16 cellular contexts compared by ENCODE assay signal in genomic region chr13:40534456-40534855, GRCh38.
"Had no signal": no experiment of that assay in that cellular context is flagged by ENCODE, and none has a peak within 500 bp of the region (broad histone marks: within the 10 kb centered on the region; RNA-seq: fewer than 3 reads in every experiment).

No MANE protein-coding gene starts in this region.

- H3K27ac ChIP-seq: left lung, right atrium auricular region had no signal

- DNase-seq: activated CD4-positive, alpha-beta memory T cell treated with anti-CD3 and anti-CD28 coated beads for 36 hours; activated CD4-positive, alpha-beta T cell treated with anti-CD3 and anti-CD28 coated beads for 36 hours; activated naive CD4-positive, alpha-beta T cell treated with anti-CD3 and anti-CD28 coated beads, Interleukin-2, amount 10 ng/mL, durations not matched to agents 7 days and 5 days; activated naive CD8-positive, alpha-beta T cell treated with anti-CD3 and anti-CD28 coated beads, Interleukin-2, amount 50 U/mL, for 24 hours; activated T-cell treated with anti-CD3 and anti-CD28 coated beads, Interleukin-2, amount 50 U/mL, for 24 hours; aorta; effector CD8-positive, alpha-beta T cell; kidney; left lung; occipital lobe; T-helper 17 cell had no signal

- H3K27me3 Mint-ChIP-seq: activated CD4-positive, alpha-beta memory T cell treated with anti-CD3 and anti-CD28 coated beads for 36 hours; activated CD4-positive, alpha-beta T cell treated with anti-CD3 and anti-CD28 coated beads for 36 hours; activated naive CD4-positive, alpha-beta T cell treated with anti-CD3 and anti-CD28 coated beads, Interleukin-2, amount 10 ng/mL, durations not matched to agents 7 days and 5 days; activated naive CD8-positive, alpha-beta T cell treated with anti-CD3 and anti-CD28 coated beads, Interleukin-2, amount 50 U/mL, for 24 hours; activated T-cell treated with anti-CD3 and anti-CD28 coated beads, Interleukin-2, amount 50 U/mL, for 24 hours; progenitor cell of endocrine pancreas; stimulated activated naive CD8-positive, alpha-beta T cell treated with anti-CD3 and anti-CD28 coated beads, Interleukin-15, Interleukin-2, amounts not matched to agents 100 ng/mL and 50 ng/mL, for 24 hours; T-helper 17 cell; type B pancreatic cell had no signal

- H3K36me3 ChIP-seq: breast epithelium, left lung, right atrium auricular region had no signal

- H3K27ac Mint-ChIP-seq: activated CD4-positive, alpha-beta memory T cell treated with anti-CD3 and anti-CD28 coated beads for 36 hours; activated CD4-positive, alpha-beta T cell treated with anti-CD3 and anti-CD28 coated beads for 36 hours; activated naive CD4-positive, alpha-beta T cell treated with anti-CD3 and anti-CD28 coated beads, Interleukin-2, amount 10 ng/mL, durations not matched to agents 7 days and 5 days; activated naive CD8-positive, alpha-beta T cell treated with anti-CD3 and anti-CD28 coated beads, Interleukin-2, amount 50 U/mL, for 24 hours; activated T-cell treated with anti-CD3 and anti-CD28 coated beads, Interleukin-2, amount 50 U/mL, for 24 hours; progenitor cell of endocrine pancreas; stimulated activated naive CD8-positive, alpha-beta T cell treated with anti-CD3 and anti-CD28 coated beads, Interleukin-15, Interleukin-2, amounts not matched to agents 100 ng/mL and 50 ng/mL, for 24 hours; T-helper 17 cell; type B pancreatic cell had no signal

- H3K4me1 ChIP-seq: breast epithelium, left lung, right atrium auricular region had no signal

- H3K9me3 ChIP-seq: breast epithelium, left lung, right atrium auricular region had no signal

- H3K4me3 Mint-ChIP-seq: activated CD4-positive, alpha-beta memory T cell treated with anti-CD3 and anti-CD28 coated beads for 36 hours; activated CD4-positive, alpha-beta T cell treated with anti-CD3 and anti-CD28 coated beads for 36 hours; activated naive CD4-positive, alpha-beta T cell treated with anti-CD3 and anti-CD28 coated beads, Interleukin-2, amount 10 ng/mL, durations not matched to agents 7 days and 5 days; activated naive CD8-positive, alpha-beta T cell treated with anti-CD3 and anti-CD28 coated beads, Interleukin-2, amount 50 U/mL, for 24 hours; activated T-cell treated with anti-CD3 and anti-CD28 coated beads, Interleukin-2, amount 50 U/mL, for 24 hours; stimulated activated naive CD8-positive, alpha-beta T cell treated with anti-CD3 and anti-CD28 coated beads, Interleukin-15, Interleukin-2, amounts not matched to agents 100 ng/mL and 50 ng/mL, for 24 hours; T-helper 17 cell; type B pancreatic cell had no signal

- H3K36me3 Mint-ChIP-seq: activated CD4-positive, alpha-beta memory T cell treated with anti-CD3 and anti-CD28 coated beads for 36 hours; activated naive CD4-positive, alpha-beta T cell treated with anti-CD3 and anti-CD28 coated beads, Interleukin-2, amount 10 ng/mL, durations not matched to agents 7 days and 5 days; type B pancreatic cell had no signal

- H3K27me3 ChIP-seq: breast epithelium, left lung, right atrium auricular region had no signal

- H3K4me3 ChIP-seq: breast epithelium, left lung, right atrium auricular region had no signal

- H3K9me3 Mint-ChIP-seq: activated naive CD4-positive, alpha-beta T cell treated with anti-CD3 and anti-CD28 coated beads, Interleukin-2, amount 10 ng/mL, durations not matched to agents 7 days and 5 days; activated T-cell treated with anti-CD3 and anti-CD28 coated beads, Interleukin-2, amount 50 U/mL, for 24 hours; stimulated activated naive CD8-positive, alpha-beta T cell treated with anti-CD3 and anti-CD28 coated beads, Interleukin-15, Interleukin-2, amounts not matched to agents 100 ng/mL and 50 ng/mL, for 24 hours; type B pancreatic cell had no signal
